1 cellular context compared by ENCODE assay signal in genomic region chr7:149136118-149136517, GRCh38.
TF ChIP-seq lines count a peak whose summit lies in the region.

No MANE protein-coding gene starts in this region.

TF ChIP-seq in GM23338, 12 proteins besides CTCF, POLR2A, EP300 and RAD21 (continued from another document):
- no peak for TF ChIP-seq ZNF462 (CRISPR knock-in tag; IDR thresholded peaks at IDR 0.05)
- TF ChIP-seq ZNF331 (CRISPR knock-in tag; IDR thresholded peaks at IDR 0.05; ENCODE audit: low read depth): no peak
- no peak for TF ChIP-seq ZNF114 (CRISPR knock-in tag; IDR thresholded peaks at IDR 0.05)
- no peak for TF ChIP-seq EZH2 (IDR thresholded peaks at IDR 0.05; ENCODE audit: low read depth, unreplicated experiment)
- TF ChIP-seq NANOG (IDR thresholded peaks at IDR 0.05; ENCODE audit: borderline replicate concordance): no peak
- TF ChIP-seq ETS1 (IDR thresholded peaks at IDR 0.05): no peak
